11 cellular contexts compared by ENCODE assay signal in genomic region chr5:87103616-87104287, GRCh38.
A peak's percentile ranks its signal among the peaks of the same experiment; 100 is the strongest.
DNase-seq lines count a peak whose midpoint lies in the region; ATAC-seq and TF ChIP-seq lines count a peak whose summit lies in the region.
"Had no signal": no experiment of that assay in that cellular context is flagged by ENCODE, and none has a peak within 500 bp of the region (broad histone marks: within the 10 kb centered on the region; RNA-seq: fewer than 3 reads in every experiment).

No MANE protein-coding gene starts in this region.

- peak overlapping the region; percentile 45 for H3K9ac ChIP-seq in SK-N-MC (ENCODE audit: insufficient read length)

- H3K4me1 Mint-ChIP-seq in Caco-2 (ENCODE audit: low read depth, unreplicated experiment), result no peaks in the 10 kb centered on the region

- H3K27ac Mint-ChIP-seq in Caco-2 (ENCODE audit: unreplicated experiment), result no peak overlapping the region

- DNase-seq in SK-N-MC (ENCODE audit: low read depth, low spot score) (no peak), Caco-2 (no peak), GM19240 (ENCODE audit: insufficient read length, low spot score) (no peak), CD1c-positive myeloid dendritic cell (ENCODE audit: extremely low spot score) (no peak), medulla oblongata (ENCODE audit: extremely low spot score) (no peak)
- DNase-seq: activated CD4-positive, alpha-beta T cell treated with anti-CD3 and anti-CD28 coated beads, Interleukin-2, amount 50 U/mL, for 48 hours; body of pancreas; left ventricle myocardium superior had no signal

- intact Hi-C loops in Caco-2 (cut with micrococcal nuclease; ENCODE audit: unreplicated experiment), result no loop called here

- peak; percentile 98 for ATAC-seq in GM18498 (IDR thresholded peaks at IDR 0.05; ENCODE audit: unreplicated experiment)
- ATAC-seq in GM19467 (IDR thresholded peaks at IDR 0.05; ENCODE audit: unreplicated experiment), result peak; percentile 96
- ATAC-seq in HG03039 (IDR thresholded peaks at IDR 0.05; ENCODE audit: unreplicated experiment), result peak; percentile 87
- ATAC-seq: body of pancreas, left ventricle myocardium superior had no signal

- H3K9me3 ChIP-seq in SK-N-MC (ENCODE audit: low read depth, low read length) (no peaks in the 10 kb centered on the region), Caco-2 (no peaks in the 10 kb centered on the region)
- H3K9me3 ChIP-seq: body of pancreas had no signal

- no peak overlapping the region for H3K4me3 Mint-ChIP-seq in Caco-2 (ENCODE audit: unreplicated experiment)

- no peaks in the 10 kb centered on the region for H3K27me3 ChIP-seq in Caco-2 (replicated peaks; ENCODE audit: control insufficient read depth, insufficient read depth, low read length)
- H3K27me3 ChIP-seq: body of pancreas had no signal

- BruUV-seq in Caco-2 (replicated peaks; lab: Mats Ljungman, UMichigan), result no TSS peak

- no peaks in the 10 kb centered on the region for H3K27me3 Mint-ChIP-seq in Caco-2 (ENCODE audit: insufficient read depth, unreplicated experiment)

- TF ChIP-seq CTCF in Caco-2 (IDR thresholded peaks at IDR 0.05; ENCODE audit: insufficient read depth in 1 of 2, low read depth in 1 of 2, low read length in 1 of 2, severe bottlenecking in 1 of 2, unreplicated experiment in 1 of 2), result no peak

- H3K9me3 Mint-ChIP-seq in Caco-2 (ENCODE audit: unreplicated experiment), result no peaks in the 10 kb centered on the region

- CTCF ChIA-PET in Caco-2 (lab: Charles Lee), result no interaction called here

- H3K36me3 ChIP-seq in SK-N-MC (ENCODE audit: insufficient read depth, low read length), result no peaks in the 10 kb centered on the region
- no peaks in the 10 kb centered on the region for H3K36me3 ChIP-seq in Caco-2 (ENCODE audit: control insufficient read depth, insufficient read depth, low read length)

- POLR2A ChIA-PET in Caco-2 (lab: Charles Lee), result no interaction called here

- peak overlapping the region; percentile 47; the same call in 1 of the 2 replicates for H3K27ac ChIP-seq in SK-N-MC
- H3K27ac ChIP-seq: body of pancreas had no signal

- H3K4me3 ChIP-seq in SK-N-MC (no peak overlapping the region; the same call in 1 of the 2 replicates), Caco-2 (ENCODE audit: low read depth, low read length) (no peak overlapping the region)
- H3K4me3 ChIP-seq: body of pancreas had no signal

- H3K36me3 Mint-ChIP-seq in Caco-2 (ENCODE audit: insufficient read depth, unreplicated experiment), result no peaks in the 10 kb centered on the region

- H3K4me1 ChIP-seq in Caco-2, result no peaks in the 10 kb centered on the region
- H3K4me1 ChIP-seq: body of pancreas had no signal
